ENCODE assay signal across 20 cellular contexts in the genomic region with DNA sequence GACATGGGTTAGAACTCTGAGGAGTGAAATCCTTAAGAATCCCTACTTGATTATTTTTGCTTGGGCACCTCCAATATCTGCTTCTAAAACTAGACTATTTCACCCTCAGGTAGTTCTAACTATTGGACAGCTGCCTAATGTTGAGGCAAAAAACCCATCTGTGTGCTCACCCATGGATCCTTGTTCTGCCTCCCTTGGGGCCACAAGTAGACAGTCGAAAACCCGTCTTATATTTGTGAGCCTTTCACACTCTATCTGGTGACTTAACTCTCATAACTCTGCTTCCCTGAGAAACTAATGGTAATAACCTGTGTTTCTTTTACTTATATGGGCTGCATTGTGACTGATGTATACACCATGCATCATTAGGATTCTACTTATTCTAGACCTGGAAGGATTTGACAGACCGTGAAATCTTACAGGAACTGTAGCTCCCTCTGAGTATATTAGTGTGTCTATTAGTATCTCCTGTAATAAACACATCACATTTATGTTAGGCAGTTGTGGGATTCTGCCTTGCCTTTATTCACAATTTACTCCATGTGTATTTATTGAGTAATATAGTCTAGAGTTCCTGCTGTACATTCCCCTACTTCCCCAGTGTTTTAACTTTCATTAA.
DNase-seq lines count a peak whose midpoint lies in the region; ATAC-seq, FAIRE-seq and TF ChIP-seq lines count a peak whose summit lies in the region.
"Had no signal": no experiment of that assay in that cellular context is flagged by ENCODE, and none has a peak within 500 bp of the region (broad histone marks: within the 10 kb centered on the region; RNA-seq: fewer than 3 reads in every experiment).

No MANE protein-coding gene starts in this region.

- intact Hi-C loops in GM12878 (cut with micrococcal nuclease; ENCODE audit: unreplicated experiment) (loop anchor here (10.0 kb wide), 1 partner anchor 702 kb away; no protein-coding TSS in a partner anchor), MCF 10A (cut with micrococcal nuclease) (no loop called here), spleen (cut with DNase I; ENCODE audit: low total_unique reads) (no loop called here)

- FAIRE-seq in D721Med (lab: Jason Lieb, UNC) = peak; percentile 11
- FAIRE-seq in GM12878 (lab: Jason Lieb, UNC) = no peak
- FAIRE-seq: A549, G401.6, H1 had no signal

- CTCF ChIA-PET in GM12878 (lab: Yijun Ruan, JAX) = interaction anchor here (0.7 kb wide), 1 partner anchor 250 kb away, joined by 3 read pairs; no protein-coding TSS in a partner anchor
- CTCF ChIA-PET in MCF 10A (lab: Yijun Ruan, JAX) = interaction anchor here (0.6 to 1.2 kb wide), 3 partner anchors 288 to 636 kb away, joined by 3 to 4 read pairs (median 3); no protein-coding TSS in a partner anchor

- H3K27ac ChIP-seq in BLaER1 (no peak overlapping the region), GM12878 (ENCODE audit: control insufficient read depth, insufficient read depth) (no peak overlapping the region), spleen (no peak overlapping the region)
- H3K27ac ChIP-seq: A549, GM23248 had no signal

- 14% methylated on average over 3 of the region's 3 CpGs for WGBS in GM12878 (ENCODE audit: insufficient coverage, insufficient replicate concordance, low lambda C conversion rate, missing lambda C conversion rate)
- 82 to 95% (median 93%) methylated on average over 3 of the region's 3 CpGs for WGBS in spleen, 5 donors

- no peak overlapping the region for H3K4me3 Mint-ChIP-seq in MCF 10A (ENCODE audit: unreplicated experiment)
- H3K4me3 Mint-ChIP-seq: CD14-positive monocyte; CD4-positive, alpha-beta memory T cell had no signal

- H3K9ac ChIP-seq in BLaER1 = no peak overlapping the region
- no peak overlapping the region for H3K9ac ChIP-seq in GM12878 (ENCODE audit: control insufficient read depth, insufficient read depth, low read length)
- H3K9ac ChIP-seq: GM23248 had no signal

- H2AFZ ChIP-seq in GM12878 (ENCODE audit: control insufficient read depth, low read depth, low read length) = no peak overlapping the region
- H2AFZ ChIP-seq: GM23248 had no signal

- ATAC-seq in HG02885 (IDR thresholded peaks at IDR 0.05; ENCODE audit: poor library complexity, unreplicated experiment) = peak; percentile 46
- peak; percentile 67 for ATAC-seq in GM12878
- ATAC-seq: A549 had no signal

- TF ChIP-seq RAD21 in GM12878 (IDR thresholded peaks at IDR 0.05; ENCODE audit: insufficient read depth, low read depth, low read length) = no peak

- no peak for TF ChIP-seq EP300 in GM12878 (IDR thresholded peaks at IDR 0.05; ENCODE audit: borderline replicate concordance in 1 of 2, control insufficient read depth in 1 of 2, low read depth in 2 of 2, low read length in 2 of 2)

- H3K4me2 ChIP-seq in BLaER1 (peak overlapping the region; percentile 11; the same call in 1 of the 2 replicates), GM12878 (ENCODE audit: control insufficient read depth, insufficient read depth) (no peak overlapping the region)
- H3K4me2 ChIP-seq: A549 had no signal

- H3K36me3 ChIP-seq in BLaER1 (no peaks in the 10 kb centered on the region), GM12878 (ENCODE audit: control insufficient read depth in 2 of 2, insufficient read depth in 2 of 2, low read length in 1 of 2) (no peaks in the 10 kb centered on the region), spleen (no peaks in the 10 kb centered on the region)

- POLR2A ChIA-PET in GM12878 (lab: Charles Lee) = no interaction called here
- POLR2A ChIA-PET in MCF 10A (lab: Yijun Ruan, JAX) = interaction anchor here (0.6 kb wide), 1 partner anchor 131 kb away, joined by 3 read pairs; no protein-coding TSS in a partner anchor

- H3K9me3 ChIP-seq in BLaER1 (0 out of 2 replicates have a peak, but pooled peaks cover 3% of the 10 kb centered on the region), GM12878 (replicated peaks; ENCODE audit: control insufficient read depth, insufficient read depth, low read length) (no peaks in the 10 kb centered on the region), spleen (peaks cover 0 to 8% (median 0%) of the 10 kb centered on the region in 8 donors)
- H3K9me3 ChIP-seq: A549 had no signal

- DNase-seq in D721Med (ENCODE audit: insufficient read length, low spot score) (no peak), GM12878 (ENCODE audit: low read depth, low spot score) (no peak), MCF 10A (ENCODE audit: unreplicated experiment) (no peak), ACHN (no peak), spleen (no peak)
- DNase-seq: 8988T; Calu3; CD4-positive, alpha-beta memory T cell; COR-L47; DMS153; DND-41; H7; HCEC 1CT had no signal

- H4K20me1 ChIP-seq in BLaER1 (no peaks in the 10 kb centered on the region), GM12878 (ENCODE audit: control insufficient read depth, insufficient read depth) (no peaks in the 10 kb centered on the region)

- TF ChIP-seq CTCF in D721Med (IDR thresholded peaks at IDR 0.05; ENCODE audit: insufficient read depth, missing control alignments) = no peak
- TF ChIP-seq CTCF in GM12878 (IDR thresholded peaks at IDR 0.05 in 2 of 3, conservative IDR thresholded peaks at IDR 0.05 in 1 of 3; ENCODE audit: control insufficient read depth in 2 of 3, extremely low read depth in 1 of 3, insufficient read depth in 1 of 3, low read depth in 3 of 3, low read length in 3 of 3) = no peak
- TF ChIP-seq CTCF in MCF 10A (IDR thresholded peaks at IDR 0.05; ENCODE audit: unreplicated experiment) = no peak
- TF ChIP-seq CTCF in spleen (IDR thresholded peaks at IDR 0.05 in 8 of 11, conservative IDR thresholded peaks at IDR 0.05 in 3 of 11) = no peak

- RAD21 ChIA-PET in GM12878 (lab: Charles Lee; ENCODE audit: unreplicated experiment) = no interaction called here

- H3K27me3 ChIP-seq in BLaER1 (no peaks in the 10 kb centered on the region), GM12878 (replicated peaks in 1 of 2; ENCODE audit: control insufficient read depth in 2 of 2, insufficient read depth in 2 of 2, low read length in 1 of 2) (no peaks in the 10 kb centered on the region; a peak in 1 of 4 replicates), spleen (replicated peaks in 1 of 7) (no peaks in the 10 kb centered on the region)

- no peaks in the 10 kb centered on the region for H3K36me3 Mint-ChIP-seq in MCF 10A (ENCODE audit: insufficient read depth, unreplicated experiment)
- H3K36me3 Mint-ChIP-seq: CD14-positive monocyte; CD4-positive, alpha-beta memory T cell had no signal

- BruUV-seq in GM12878 (replicated peaks; lab: Mats Ljungman, UMichigan) = no TSS peak
- BruUV-seq in MCF 10A (replicated peaks; lab: Mats Ljungman, UMichigan) = no TSS peak

- H3K4me1 ChIP-seq in BLaER1 (peaks cover 11% of the 10 kb centered on the region; the same call in 1 of the 2 replicates), GM12878 (ENCODE audit: control insufficient read depth, insufficient read depth, low read length) (no peaks in the 10 kb centered on the region), spleen (no peaks in the 10 kb centered on the region)
- H3K4me1 ChIP-seq: A549 had no signal

- H3K4me3 ChIP-seq in BLaER1 (no peak overlapping the region), GM12878 (no peak overlapping the region), spleen (no peak overlapping the region)
- H3K4me3 ChIP-seq: A549, GM23248 had no signal

- no peak overlapping the region for H3K27ac Mint-ChIP-seq in MCF 10A (ENCODE audit: low read depth, unreplicated experiment)
- H3K27ac Mint-ChIP-seq: CD14-positive monocyte; CD4-positive, alpha-beta memory T cell had no signal

- no peaks in the 10 kb centered on the region for H3K27me3 Mint-ChIP-seq in MCF 10A (ENCODE audit: insufficient read depth, unreplicated experiment)

- H3K4me1 Mint-ChIP-seq in MCF 10A (ENCODE audit: insufficient read depth, unreplicated experiment) = no peaks in the 10 kb centered on the region
- H3K4me1 Mint-ChIP-seq: CD14-positive monocyte; CD4-positive, alpha-beta memory T cell had no signal

- SMC1A ChIA-PET in GM12878 (lab: Charles Lee; ENCODE audit: uncharacterized antibody, unreplicated experiment) = interaction anchor here (0.9 to 1.3 kb wide), 3 partner anchors 14 to 96 kb away, joined by 3 to 4 read pairs (median 3); no protein-coding TSS in a partner anchor

- no peaks in the 10 kb centered on the region for H3K79me2 ChIP-seq in GM12878 (ENCODE audit: control insufficient read depth, insufficient read depth, low read length)

- in situ Hi-C loops in GM12878 (cut with MboI) (no loop called here), ACHN (cut with HindIII; ENCODE audit: low pct_ligation_motif_present, low pct_unique_long_range_greater_than_20kb, low sequenced_read_pairs) (no loop called here)

- H3K9me3 Mint-ChIP-seq in MCF 10A (ENCODE audit: unreplicated experiment) = peaks cover 10% of the 10 kb centered on the region

- no peak for TF ChIP-seq POLR2A in GM12878 (IDR thresholded peaks at IDR 0.05; ENCODE audit: low read depth, low read length)
- no peak for TF ChIP-seq POLR2A in spleen (IDR thresholded peaks at IDR 0.05)

TF ChIP-seq in GM12878, 131 proteins besides CTCF, POLR2A, EP300 and RAD21:
- TF ChIP-seq MEF2B (IDR thresholded peaks at IDR 0.05; ENCODE audit: partially characterized antibody, poor library complexity, severe bottlenecking) (peak; percentile 45), TAF1 (IDR thresholded peaks at IDR 0.05; ENCODE audit: borderline replicate concordance, low read depth, low read length) (no peak)
